10 cellular contexts compared by ENCODE assay signal in genomic region chr2:158189526-158189925, GRCh38.
DNase-seq lines count a peak whose midpoint lies in the region; ATAC-seq and TF ChIP-seq lines count a peak whose summit lies in the region.
"Had no signal": no experiment of that assay in that cellular context is flagged by ENCODE, and none has a peak within 500 bp of the region (broad histone marks: within the 10 kb centered on the region; RNA-seq: fewer than 3 reads in every experiment).

No MANE protein-coding gene starts in this region.

- in situ Hi-C loops in T47D (cut with HindIII; ENCODE audit: low pct_unique_long_range_greater_than_20kb, low sequenced_read_pairs): no loop called here

- peak; percentile 63 for ATAC-seq in HG02943 (IDR thresholded peaks at IDR 0.05; ENCODE audit: low read depth, unreplicated experiment)

- H3K79me2 ChIP-seq in Karpas-422 (ENCODE audit: low read length): no peaks in the 10 kb centered on the region

- no peak for TF ChIP-seq CTCF in breast epithelium (IDR thresholded peaks at IDR 0.05)

- no peak overlapping the region for H3K9ac ChIP-seq in Karpas-422 (ENCODE audit: low read length)

- 0 out of 2 replicates have a peak, but pooled peaks cover 3% of the 10 kb centered on the region for H3K9me2 ChIP-seq in Karpas-422 (replicated peaks; ENCODE audit: insufficient read depth, low read length)

- no peak for TF ChIP-seq POLR2A in breast epithelium (IDR thresholded peaks at IDR 0.05)

- H3K4me2 ChIP-seq in Karpas-422 (ENCODE audit: low read depth, low read length, poor library complexity, severe bottlenecking): no peak overlapping the region

- DNase-seq in T47D (ENCODE audit: low read depth in 1 of 2, low spot score in 1 of 2) (peak; percentile 25 to 82), breast epithelium (ENCODE audit: low spot score in 2 of 2) (no peak), NCI-H2029 (lab: John Stamatoyannopoulos, UW) (peak; percentile 56), nucleus accumbens (lab: John Stamatoyannopoulos, UW) (no peak), Karpas-422 (no peak), Ammon's horn (ENCODE audit: low spot score) (no peak), C1 segment of cervical spinal cord (lab: John Stamatoyannopoulos, UW) (no peak)

- H3K4me3 ChIP-seq in breast epithelium: no peak overlapping the region
- no peak overlapping the region for H3K4me3 ChIP-seq in Karpas-422 (ENCODE audit: low read length)
- H3K4me3 ChIP-seq: cardiac muscle cell, lung had no signal

- H3K36me3 ChIP-seq in breast epithelium: no peaks in the 10 kb centered on the region
- H3K36me3 ChIP-seq in Karpas-422 (ENCODE audit: insufficient read depth, low read length): no peaks in the 10 kb centered on the region
- H3K36me3 ChIP-seq: cardiac muscle cell had no signal

- no peaks in the 10 kb centered on the region for H4K20me1 ChIP-seq in Karpas-422 (ENCODE audit: insufficient read depth, low read depth, low read length)

- intact Hi-C loops in breast epithelium (cut with DNase I; ENCODE audit: low total_unique reads): no loop called here

- H3K27ac ChIP-seq in breast epithelium (no peak overlapping the region), Karpas-422 (ENCODE audit: low read length) (no peak overlapping the region)
- H3K27ac ChIP-seq: cardiac muscle cell had no signal

- H3K4me1 ChIP-seq in breast epithelium: peaks cover 0 to 6% of the 10 kb centered on the region in 2 donors
- H3K4me1 ChIP-seq in Karpas-422 (ENCODE audit: low read length): no peaks in the 10 kb centered on the region

- H3K9me3 ChIP-seq in breast epithelium: no peaks in the 10 kb centered on the region
- no peaks in the 10 kb centered on the region for H3K9me3 ChIP-seq in Karpas-422 (ENCODE audit: low read length)

- H3K27me3 ChIP-seq in breast epithelium: no peaks in the 10 kb centered on the region
- H3K27me3 ChIP-seq in Karpas-422 (ENCODE audit: low read length): no peaks in the 10 kb centered on the region
- H3K27me3 ChIP-seq: cardiac muscle cell had no signal

- no peak overlapping the region for H2AFZ ChIP-seq in Karpas-422 (ENCODE audit: low read length)

Comparison
In these comparisons a context has a peak if more than half of its experiments do, and no peak if none do; other contexts are left out.
1. DNase-seq: peak in T47D (2 of 2) and NCI-H2029 (single experiment); none in breast epithelium (0 of 2), nucleus accumbens (0 of 56), Karpas-422 (single experiment), Ammon's horn (single experiment) and C1 segment of cervical spinal cord (0 of 14).